ENCODE assay signal across 1 cellular context in the genomic region with DNA sequence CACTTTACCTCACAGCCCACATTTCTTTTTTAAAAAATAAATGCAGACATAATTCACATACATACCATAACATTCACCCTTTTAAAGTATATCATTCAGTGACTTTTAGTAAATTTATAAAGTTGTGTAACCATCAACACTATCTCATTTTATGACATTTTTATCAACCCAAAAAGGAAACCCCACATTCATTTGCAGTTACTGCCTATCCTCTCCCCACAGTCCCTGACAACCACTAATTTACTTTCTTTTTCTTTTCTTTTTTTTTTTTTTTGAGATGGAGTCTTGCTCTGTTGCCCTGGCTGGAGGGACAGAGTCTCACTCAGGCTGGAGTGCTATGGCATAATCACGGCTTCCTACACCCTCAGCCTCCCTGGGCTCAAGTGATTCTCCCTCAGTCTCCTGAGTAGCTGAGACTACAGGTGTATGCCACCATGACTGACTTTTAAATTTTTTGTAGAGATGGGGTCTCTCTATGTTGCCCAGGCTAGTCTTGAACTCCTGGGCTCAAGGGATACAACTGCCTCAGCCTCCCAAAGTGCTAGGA.
TF ChIP-seq lines count a peak whose summit lies in the region.

No MANE protein-coding gene starts in this region.

TF ChIP-seq in K562, 482 proteins besides CTCF, POLR2A, EP300 and RAD21:
- TF ChIP-seq FIP1L1 (IDR thresholded peaks at IDR 0.05; ENCODE audit: low read depth, low read length, poor library complexity, severe bottlenecking) (no peak), HMG20A (CRISPR knock-in tag; conservative IDR thresholded peaks at IDR 0.05) (no peak), ZNF699 (CRISPR knock-in tag; IDR thresholded peaks at IDR 0.05; ENCODE audit: insufficient replicate concordance) (no peak), BCOR (IDR thresholded peaks at IDR 0.05) (peak; percentile 66), ZNF121 (CRISPR knock-in tag; conservative IDR thresholded peaks at IDR 0.05) (peak; percentile 97), ZNF75A (CRISPR knock-in tag; IDR thresholded peaks at IDR 0.05) (no peak), POLR3G (IDR thresholded peaks at IDR 0.05; ENCODE audit: extremely low read depth, insufficient read length, insufficient replicate concordance) (no peak), CHD4 (IDR thresholded peaks at IDR 0.05; ENCODE audit: insufficient read depth, insufficient replicate concordance, low read depth, low read length, poor library complexity, severe bottlenecking) (peak; percentile 3), BRF1 (IDR thresholded peaks at IDR 0.05; ENCODE audit: borderline replicate concordance, extremely low read depth, insufficient read length) (no peak), SMARCA5 (IDR thresholded peaks at IDR 0.05) (peak; percentile 30; the same call in 1 of the 2 replicates), ZNF778 (CRISPR knock-in tag; IDR thresholded peaks at IDR 0.05) (no peak), ZNF830 (CRISPR knock-in tag; IDR thresholded peaks at IDR 0.05) (no peak), SRF (CRISPR knock-in tag; IDR thresholded peaks at IDR 0.05) (no peak)
- TF ChIP-seq, protein P1, sequence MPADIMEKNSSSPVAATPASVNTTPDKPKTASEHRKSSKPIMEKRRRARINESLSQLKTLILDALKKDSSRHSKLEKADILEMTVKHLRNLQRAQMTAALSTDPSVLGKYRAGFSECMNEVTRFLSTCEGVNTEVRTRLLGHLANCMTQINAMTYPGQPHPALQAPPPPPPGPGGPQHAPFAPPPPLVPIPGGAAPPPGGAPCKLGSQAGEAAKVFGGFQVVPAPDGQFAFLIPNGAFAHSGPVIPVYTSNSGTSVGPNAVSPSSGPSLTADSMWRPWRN (IDR thresholded peaks at IDR 0.05; ENCODE audit: low read depth), result no peak
- TF ChIP-seq, protein P2, sequence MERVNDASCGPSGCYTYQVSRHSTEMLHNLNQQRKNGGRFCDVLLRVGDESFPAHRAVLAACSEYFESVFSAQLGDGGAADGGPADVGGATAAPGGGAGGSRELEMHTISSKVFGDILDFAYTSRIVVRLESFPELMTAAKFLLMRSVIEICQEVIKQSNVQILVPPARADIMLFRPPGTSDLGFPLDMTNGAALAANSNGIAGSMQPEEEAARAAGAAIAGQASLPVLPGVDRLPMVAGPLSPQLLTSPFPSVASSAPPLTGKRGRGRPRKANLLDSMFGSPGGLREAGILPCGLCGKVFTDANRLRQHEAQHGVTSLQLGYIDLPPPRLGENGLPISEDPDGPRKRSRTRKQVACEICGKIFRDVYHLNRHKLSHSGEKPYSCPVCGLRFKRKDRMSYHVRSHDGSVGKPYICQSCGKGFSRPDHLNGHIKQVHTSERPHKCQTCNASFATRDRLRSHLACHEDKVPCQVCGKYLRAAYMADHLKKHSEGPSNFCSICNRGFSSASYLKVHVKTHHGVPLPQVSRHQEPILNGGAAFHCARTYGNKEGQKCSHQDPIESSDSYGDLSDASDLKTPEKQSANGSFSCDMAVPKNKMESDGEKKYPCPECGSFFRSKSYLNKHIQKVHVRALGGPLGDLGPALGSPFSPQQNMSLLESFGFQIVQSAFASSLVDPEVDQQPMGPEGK (CRISPR knock-in tag; IDR thresholded peaks at IDR 0.05; ENCODE audit: borderline replicate concordance), result no peak
- TF ChIP-seq, protein P3, sequence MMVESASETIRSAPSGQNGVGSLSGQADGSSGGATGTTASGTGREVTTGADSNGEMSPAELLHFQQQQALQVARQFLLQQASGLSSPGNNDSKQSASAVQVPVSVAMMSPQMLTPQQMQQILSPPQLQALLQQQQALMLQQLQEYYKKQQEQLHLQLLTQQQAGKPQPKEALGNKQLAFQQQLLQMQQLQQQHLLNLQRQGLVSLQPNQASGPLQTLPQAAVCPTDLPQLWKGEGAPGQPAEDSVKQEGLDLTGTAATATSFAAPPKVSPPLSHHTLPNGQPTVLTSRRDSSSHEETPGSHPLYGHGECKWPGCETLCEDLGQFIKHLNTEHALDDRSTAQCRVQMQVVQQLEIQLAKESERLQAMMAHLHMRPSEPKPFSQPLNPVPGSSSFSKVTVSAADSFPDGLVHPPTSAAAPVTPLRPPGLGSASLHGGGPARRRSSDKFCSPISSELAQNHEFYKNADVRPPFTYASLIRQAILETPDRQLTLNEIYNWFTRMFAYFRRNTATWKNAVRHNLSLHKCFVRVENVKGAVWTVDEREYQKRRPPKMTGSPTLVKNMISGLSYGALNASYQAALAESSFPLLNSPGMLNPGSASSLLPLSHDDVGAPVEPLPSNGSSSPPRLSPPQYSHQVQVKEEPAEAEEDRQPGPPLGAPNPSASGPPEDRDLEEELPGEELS (CRISPR knock-in tag; IDR thresholded peaks at IDR 0.05; ENCODE audit: borderline replicate concordance), result no peak
